In the genomic region with DNA sequence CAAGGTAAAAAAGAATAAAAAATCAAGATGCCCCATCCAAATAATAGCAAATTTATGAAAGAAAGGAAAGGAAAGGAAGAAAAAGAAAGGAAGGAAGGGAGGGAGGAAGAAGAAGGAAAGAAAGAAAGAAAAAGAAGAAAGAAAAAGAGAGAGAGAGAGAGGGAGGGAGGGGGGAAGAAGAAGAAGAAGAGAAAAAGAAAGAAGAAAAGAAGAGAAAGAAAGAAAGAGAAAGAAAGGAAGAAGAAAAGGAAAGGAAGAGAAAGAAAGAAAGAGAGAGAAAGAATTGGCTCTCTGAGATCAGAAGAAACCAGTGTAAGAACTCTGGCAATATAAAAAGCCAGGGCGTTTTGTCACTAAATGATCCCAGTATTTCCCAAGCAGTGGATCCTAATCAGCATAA, we compare ENCODE assay signal across 31 cellular contexts.
"Had no signal": no experiment of that assay in that cellular context is flagged by ENCODE, and none has a peak within 500 bp of the region (broad histone marks: within the 10 kb centered on the region; RNA-seq: fewer than 3 reads in every experiment).

No MANE protein-coding gene starts in this region.

- H3K27ac ChIP-seq: adrenal gland, body of pancreas, esophagus muscularis mucosa, foreskin keratinocyte, gastroesophageal sphincter, heart right ventricle, WERI-Rb-1 had no signal

- H3K9me3 ChIP-seq: adrenal gland, body of pancreas, esophagus muscularis mucosa, gastroesophageal sphincter had no signal

- DNase-seq: activated CD4-positive, alpha-beta memory T cell treated with anti-CD3 and anti-CD28 coated beads for 36 hours; activated CD4-positive, alpha-beta T cell treated with anti-CD3 and anti-CD28 coated beads for 36 hours; activated CD4-positive, alpha-beta T cell treated with anti-CD3 and anti-CD28 coated beads, Interleukin-2, amount 10 ng/mL, durations not matched to agents 24 days and 14 days; activated CD4-positive, CD25-positive, alpha-beta regulatory T cell; activated CD4-positive, CD25-positive, alpha-beta regulatory T cell treated with anti-CD3 and anti-CD28 coated beads, Interleukin-2, amount 50 U/mL, for 72 hours; activated CD8-positive, alpha-beta memory T cell treated with anti-CD3 and anti-CD28 coated beads, Interleukin-2, amount 10 ng/mL, durations not matched to agents 7 days and 5 days; activated CD8-positive, alpha-beta memory T cell treated with anti-CD3 and anti-CD28 coated beads, Interleukin-2, amount 50 U/mL, for 4 hours; activated CD8-positive, alpha-beta T cell treated with anti-CD3 and anti-CD28 coated beads, Interleukin-2, amount 10 ng/mL, durations not matched to agents 7 days and 5 days; activated effector memory CD4-positive, alpha-beta T cell treated with anti-CD3 and anti-CD28 coated beads, Interleukin-2, amount 50 U/mL, for 16 hours; activated naive CD4-positive, alpha-beta T cell treated with anti-CD3 and anti-CD28 coated beads for 36 hours; activated naive CD8-positive, alpha-beta T cell treated with anti-CD3 and anti-CD28 coated beads for 36 hours; activated naive CD8-positive, alpha-beta T cell treated with anti-CD3 and anti-CD28 coated beads, Interleukin-2, amount 50 U/mL, for 24 hours; activated T-cell treated with anti-CD3 and anti-CD28 coated beads, Interleukin-2, amount 50 U/mL, for 1 hour; activated T-cell treated with anti-CD3 and anti-CD28 coated beads, Interleukin-2, amount 50 U/mL, for 48 hours; adrenal gland; amygdala; aorta; body of pancreas; caudate nucleus; cortex of kidney; dermis blood vessel endothelial cell; effector CD4-positive, alpha-beta T cell; effector memory CD8-positive, alpha-beta T cell; foreskin keratinocyte; heart right ventricle; T-helper 17 cell; T1000 had no signal

- H3K36me3 ChIP-seq: adrenal gland, esophagus muscularis mucosa, gastroesophageal sphincter, heart right ventricle, WERI-Rb-1 had no signal

- H3K4me1 ChIP-seq: adrenal gland, body of pancreas, esophagus muscularis mucosa, foreskin keratinocyte, gastroesophageal sphincter, heart right ventricle had no signal

- H3K4me3 ChIP-seq: adrenal gland, body of pancreas, esophagus muscularis mucosa, gastroesophageal sphincter, heart right ventricle had no signal

- FAIRE-seq: colon had no signal

- ATAC-seq: activated CD4-positive, alpha-beta T cell treated with anti-CD3 and anti-CD28 coated beads for 36 hours; activated CD8-positive, alpha-beta memory T cell treated with anti-CD3 and anti-CD28 coated beads, Interleukin-2, amount 10 ng/mL, durations not matched to agents 7 days and 5 days; activated CD8-positive, alpha-beta T cell treated with anti-CD3 and anti-CD28 coated beads, Interleukin-2, amount 10 ng/mL, durations not matched to agents 7 days and 5 days; activated naive CD8-positive, alpha-beta T cell treated with anti-CD3 and anti-CD28 coated beads, Interleukin-2, amount 50 U/mL, for 24 hours; body of pancreas; effector memory CD8-positive, alpha-beta T cell; foreskin keratinocyte; gastroesophageal sphincter; heart right ventricle; T-helper 17 cell had no signal

- H3K27me3 ChIP-seq: adrenal gland, body of pancreas, esophagus muscularis mucosa, foreskin keratinocyte, gastroesophageal sphincter, heart right ventricle had no signal
